25 cellular contexts compared by ENCODE assay signal in genomic region chrX:26922278-26922677, GRCh38.
DNase-seq lines count a peak whose midpoint lies in the region; ATAC-seq and TF ChIP-seq lines count a peak whose summit lies in the region.
"Had no signal": no experiment of that assay in that cellular context is flagged by ENCODE, and none has a peak within 500 bp of the region (broad histone marks: within the 10 kb centered on the region; RNA-seq: fewer than 3 reads in every experiment).

No MANE protein-coding gene starts in this region.

- H3K9me3 ChIP-seq in MG63 (no peaks in the 10 kb centered on the region), thyroid gland (no peaks in the 10 kb centered on the region), Peyer's patch (no peaks in the 10 kb centered on the region)
- H3K9me3 ChIP-seq: testis, uterus had no signal

- no peaks in the 10 kb centered on the region for H3K36me3 ChIP-seq in MG63
- no peaks in the 10 kb centered on the region for H3K36me3 ChIP-seq in thyroid gland
- no peaks in the 10 kb centered on the region for H3K36me3 ChIP-seq in Peyer's patch
- H3K36me3 ChIP-seq: uterus had no signal

- H3K27ac ChIP-seq in thyroid gland (no peak overlapping the region), Peyer's patch (no peak overlapping the region)
- H3K27ac ChIP-seq: testis, uterus had no signal

- DNase-seq in A172 (ENCODE audit: low spot score) (peak; percentile 56), MG63 (peak; percentile 17), cardiac fibroblast (ENCODE audit: low read depth in 2 of 2) (peak; percentile 10 to 55), fibroblast of the aortic adventitia (ENCODE audit: low read depth) (peak; percentile 35), thyroid gland (no peak), germinal center (ENCODE audit: low spot score) (no peak), Peyer's patch (no peak)
- DNase-seq: 8988T; activated CD4-positive, alpha-beta T cell treated with anti-CD3 and anti-CD28 coated beads for 48 hours; activated gamma-delta T cell; activated naive CD8-positive, alpha-beta T cell treated with anti-CD3 and anti-CD28 coated beads, Interleukin-2, amount 50 U/mL, for 24 hours; activated T-cell treated with anti-CD3 and anti-CD28 coated beads, Interleukin-2, amount 50 U/mL, for 24 hours; CD4-positive, alpha-beta T cell; DMS 273 treated with DMSO at 0.1 percent for 48 hours; effector CD8-positive, alpha-beta T cell; glutamatergic neuron; H9; natural killer cell; NCI-H2107; stimulated activated naive CD4-positive, alpha-beta T cell treated with Interleukin-2 at 50 U/mL for 16 hours; T-helper 17 cell; testis; uterus had no signal

- no peaks in the 10 kb centered on the region for H3K4me1 ChIP-seq in thyroid gland
- no peaks in the 10 kb centered on the region for H3K4me1 ChIP-seq in Peyer's patch
- H3K4me1 ChIP-seq: testis, uterus had no signal

- ATAC-seq in GM18511 (IDR thresholded peaks at IDR 0.05; ENCODE audit: unreplicated experiment) = no peak
- ATAC-seq: activated naive CD8-positive, alpha-beta T cell treated with anti-CD3 and anti-CD28 coated beads, Interleukin-2, amount 50 U/mL, for 24 hours; natural killer cell; SK-N-SH treated with all-trans-retinoic acid at 6 μM for 48 hours; T-helper 17 cell had no signal

- no peaks in the 10 kb centered on the region for H3K27me3 ChIP-seq in MG63
- H3K27me3 ChIP-seq in thyroid gland = no peaks in the 10 kb centered on the region
- H3K27me3 ChIP-seq in Peyer's patch = no peaks in the 10 kb centered on the region
- H3K27me3 ChIP-seq: testis had no signal

- H3K4me3 ChIP-seq in MG63 (no peak overlapping the region), cardiac fibroblast (replicated peaks in 1 of 2; ENCODE audit: low read depth in 2 of 2, low read length in 2 of 2) (no peak overlapping the region), fibroblast of the aortic adventitia (ENCODE audit: low read depth, low read length) (no peak overlapping the region), thyroid gland (replicated peaks in 1 of 3) (no peak overlapping the region), Peyer's patch (no peak overlapping the region)
- H3K4me3 ChIP-seq: testis, uterus had no signal

- no peak for TF ChIP-seq CTCF in cardiac fibroblast (IDR thresholded peaks at IDR 0.05; ENCODE audit: low read depth, low read length)
- TF ChIP-seq CTCF in fibroblast of the aortic adventitia (IDR thresholded peaks at IDR 0.05; ENCODE audit: insufficient read depth, low read length) = no peak
- no peak for TF ChIP-seq CTCF in thyroid gland (IDR thresholded peaks at IDR 0.05)
- no peak for TF ChIP-seq CTCF in Peyer's patch (IDR thresholded peaks at IDR 0.05)

- intact Hi-C loops in thyroid gland (cut with DNase I) = no loop called here

- WGBS in thyroid gland, 2 donors = 74 to 95% methylated on average over 3 of the region's 3 CpGs

- TF ChIP-seq POLR2A in thyroid gland (IDR thresholded peaks at IDR 0.05) (no peak), Peyer's patch (IDR thresholded peaks at IDR 0.05) (no peak)

Comparison
In these comparisons a context has a peak if more than half of its experiments do, and no peak if none do; other contexts are left out.
1. DNase-seq: peak in A172 (single experiment), MG63 (single experiment), cardiac fibroblast (2 of 2) and fibroblast of the aortic adventitia (single experiment); none in thyroid gland (0 of 2), germinal center (single experiment) and Peyer's patch (0 of 3).